In the genomic region with DNA sequence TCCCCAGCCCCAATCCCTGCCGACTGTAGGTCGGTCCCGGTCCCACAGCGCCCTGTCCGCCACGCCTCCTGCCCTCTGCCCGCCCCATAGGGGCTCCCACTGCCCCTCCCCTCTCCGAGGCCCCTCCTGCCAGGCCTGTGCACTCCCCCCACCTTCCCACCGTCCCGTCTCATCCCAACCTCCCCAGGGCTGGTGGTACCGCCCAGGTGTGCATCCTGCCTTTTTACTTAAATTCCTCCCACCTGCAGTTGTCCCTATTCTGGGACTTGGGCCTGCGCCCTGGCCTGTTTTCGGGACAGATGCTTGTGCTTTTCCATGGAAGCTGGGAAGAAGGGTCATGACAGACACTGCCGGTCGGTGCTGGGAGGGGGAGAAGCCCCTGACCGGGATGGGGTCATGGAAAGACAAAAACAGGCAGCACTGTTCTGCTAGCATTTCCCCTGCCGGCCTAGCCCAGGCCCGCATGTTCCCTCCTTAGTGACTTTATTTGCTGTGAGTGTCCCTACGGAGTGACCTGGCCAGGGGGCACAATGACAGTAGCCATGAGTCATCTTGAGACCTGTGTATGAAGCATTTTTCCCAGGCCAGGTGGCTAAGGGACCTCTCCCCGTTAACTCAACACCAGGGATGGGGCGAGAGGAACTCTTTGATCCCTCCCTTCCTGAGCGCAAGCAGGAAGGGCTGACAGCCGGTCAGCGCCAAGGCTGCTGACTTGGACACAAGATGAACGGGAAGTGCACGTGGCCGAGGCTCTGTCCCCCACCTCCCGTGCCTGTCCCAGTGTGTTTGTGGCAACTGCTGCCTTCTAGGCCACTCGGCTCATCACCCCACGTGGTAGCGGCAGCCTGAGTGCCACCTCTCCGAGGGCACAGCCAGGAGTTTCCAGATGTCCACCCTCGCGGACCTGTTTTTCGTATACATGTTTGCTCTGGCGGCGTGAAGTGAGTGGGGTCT, we compare ENCODE assay signal across 1 cellular context.
TF ChIP-seq lines count a peak whose summit lies in the region.

No MANE protein-coding gene starts in this region.

TF ChIP-seq in K562, 482 proteins besides CTCF, POLR2A, EP300 and RAD21 (continued from another document and continues in another):
- TF ChIP-seq KDM5B (IDR thresholded peaks at IDR 0.05; ENCODE audit: insufficient replicate concordance, low read depth, low read length) (peak; percentile 7), HMG20B (CRISPR knock-in tag; IDR thresholded peaks at IDR 0.05) (no peak), HMG20A (CRISPR knock-in tag; conservative IDR thresholded peaks at IDR 0.05) (no peak), YY1 (IDR thresholded peaks at IDR 0.05; ENCODE audit: borderline replicate concordance in 1 of 3, control insufficient read depth in 1 of 3, extremely low read depth in 1 of 3, insufficient read depth in 3 of 3, insufficient read length in 1 of 3, insufficient replicate concordance in 2 of 3, low read depth in 1 of 3, low read length in 2 of 3) (no peak), ZNF239 (CRISPR knock-in tag; IDR thresholded peaks at IDR 0.05) (no peak), NUFIP1 (IDR thresholded peaks at IDR 0.05; ENCODE audit: partially characterized antibody) (no peak), FOSL1 (tag; conservative IDR thresholded peaks at IDR 0.05) (no peak), PHF8 (IDR thresholded peaks at IDR 0.05; ENCODE audit: borderline replicate concordance, low read length) (no peak), KHSRP (IDR thresholded peaks at IDR 0.05) (no peak), PCBP1 (IDR thresholded peaks at IDR 0.05; ENCODE audit: low read depth, low read length, poor library complexity, severe bottlenecking) (peak; percentile 2), ZNF121 (CRISPR knock-in tag; conservative IDR thresholded peaks at IDR 0.05) (no peak), POLR2G (IDR thresholded peaks at IDR 0.05; ENCODE audit: low read depth, low read length) (0 out of 2 replicates have a peak, but pooled peaks have one; percentile 3), TRIM25 (IDR thresholded peaks at IDR 0.05; ENCODE audit: borderline replicate concordance) (no peak), ZNF277 (CRISPR knock-in tag; IDR thresholded peaks at IDR 0.05; ENCODE audit: borderline replicate concordance) (no peak), SAFB2 (IDR thresholded peaks at IDR 0.05; ENCODE audit: borderline replicate concordance, low read depth, low read length, severe bottlenecking) (no peak), ATF1 (CRISPR knock-in tag; IDR thresholded peaks at IDR 0.05) (no peak), ATF1 (tag; IDR thresholded peaks at IDR 0.05) (no peak), MAZ (CRISPR knock-in tag; conservative IDR thresholded peaks at IDR 0.05 in 1 of 2, IDR thresholded peaks at IDR 0.05 in 1 of 2) (0 out of 4 replicates have a peak, but pooled peaks of 1 of the 2 experiments have one; percentile 2), TCFL5 (CRISPR knock-in tag; conservative IDR thresholded peaks at IDR 0.05) (no peak), PHF20 (IDR thresholded peaks at IDR 0.05; ENCODE audit: partially characterized antibody) (no peak), PCBP2 (IDR thresholded peaks at IDR 0.05; ENCODE audit: low read depth, low read length, poor library complexity, severe bottlenecking) (no peak), FUS (optimal IDR thresholded peaks at IDR 0.05; ENCODE audit: low read depth, low read length) (no peak), OTX1 (CRISPR knock-in tag; IDR thresholded peaks at IDR 0.05) (no peak), CBFA2T2 (conservative IDR thresholded peaks at IDR 0.05) (no peak), SUPT5H (IDR thresholded peaks at IDR 0.05) (no peak), NFIX (CRISPR knock-in tag; IDR thresholded peaks at IDR 0.05; ENCODE audit: low read depth) (no peak), CUX1 (CRISPR knock-in tag; IDR thresholded peaks at IDR 0.05) (no peak), ELK1 (CRISPR knock-in tag; IDR thresholded peaks at IDR 0.05) (no peak), BACH1 (tag; IDR thresholded peaks at IDR 0.05) (no peak), PML (IDR thresholded peaks at IDR 0.05; ENCODE audit: low read length) (no peak), SIX5 (IDR thresholded peaks at IDR 0.05; ENCODE audit: borderline replicate concordance in 1 of 2, insufficient read depth in 1 of 2, low read depth in 1 of 2, low read length in 2 of 2) (no peak), HMGN3 (IDR thresholded peaks at IDR 0.05; ENCODE audit: borderline replicate concordance, extremely low read depth, insufficient read length, low read depth, low read length) (peak; percentile 30), NFIC (IDR thresholded peaks at IDR 0.05) (no peak), ZNF740 (CRISPR knock-in tag; IDR thresholded peaks at IDR 0.05) (no peak), ZNF740 (tag; IDR thresholded peaks at IDR 0.05) (no peak), ZNF766 (CRISPR knock-in tag; conservative IDR thresholded peaks at IDR 0.05) (no peak), CEBPZ (IDR thresholded peaks at IDR 0.05; ENCODE audit: borderline replicate concordance, low read depth, low read length) (no peak)
- TF ChIP-seq, protein P1, sequence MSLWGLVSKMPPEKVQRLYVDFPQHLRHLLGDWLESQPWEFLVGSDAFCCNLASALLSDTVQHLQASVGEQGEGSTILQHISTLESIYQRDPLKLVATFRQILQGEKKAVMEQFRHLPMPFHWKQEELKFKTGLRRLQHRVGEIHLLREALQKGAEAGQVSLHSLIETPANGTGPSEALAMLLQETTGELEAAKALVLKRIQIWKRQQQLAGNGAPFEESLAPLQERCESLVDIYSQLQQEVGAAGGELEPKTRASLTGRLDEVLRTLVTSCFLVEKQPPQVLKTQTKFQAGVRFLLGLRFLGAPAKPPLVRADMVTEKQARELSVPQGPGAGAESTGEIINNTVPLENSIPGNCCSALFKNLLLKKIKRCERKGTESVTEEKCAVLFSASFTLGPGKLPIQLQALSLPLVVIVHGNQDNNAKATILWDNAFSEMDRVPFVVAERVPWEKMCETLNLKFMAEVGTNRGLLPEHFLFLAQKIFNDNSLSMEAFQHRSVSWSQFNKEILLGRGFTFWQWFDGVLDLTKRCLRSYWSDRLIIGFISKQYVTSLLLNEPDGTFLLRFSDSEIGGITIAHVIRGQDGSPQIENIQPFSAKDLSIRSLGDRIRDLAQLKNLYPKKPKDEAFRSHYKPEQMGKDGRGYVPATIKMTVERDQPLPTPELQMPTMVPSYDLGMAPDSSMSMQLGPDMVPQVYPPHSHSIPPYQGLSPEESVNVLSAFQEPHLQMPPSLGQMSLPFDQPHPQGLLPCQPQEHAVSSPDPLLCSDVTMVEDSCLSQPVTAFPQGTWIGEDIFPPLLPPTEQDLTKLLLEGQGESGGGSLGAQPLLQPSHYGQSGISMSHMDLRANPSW (CRISPR knock-in tag; IDR thresholded peaks at IDR 0.05), result no peak; the same call in 1 of the 2 replicates
- TF ChIP-seq, protein P2, sequence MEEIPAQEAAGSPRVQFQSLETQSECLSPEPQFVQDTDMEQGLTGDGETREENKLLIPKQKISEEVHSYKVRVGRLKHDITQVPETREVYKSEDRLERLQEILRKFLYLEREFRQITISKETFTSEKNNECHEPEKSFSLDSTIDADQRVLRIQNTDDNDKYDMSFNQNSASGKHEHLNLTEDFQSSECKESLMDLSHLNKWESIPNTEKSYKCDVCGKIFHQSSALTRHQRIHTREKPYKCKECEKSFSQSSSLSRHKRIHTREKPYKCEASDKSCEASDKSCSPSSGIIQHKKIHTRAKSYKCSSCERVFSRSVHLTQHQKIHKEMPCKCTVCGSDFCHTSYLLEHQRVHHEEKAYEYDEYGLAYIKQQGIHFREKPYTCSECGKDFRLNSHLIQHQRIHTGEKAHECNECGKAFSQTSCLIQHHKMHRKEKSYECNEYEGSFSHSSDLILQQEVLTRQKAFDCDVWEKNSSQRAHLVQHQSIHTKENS (CRISPR knock-in tag; IDR thresholded peaks at IDR 0.05), result no peak
